ENCODE assay signal across 8 cellular contexts in genomic region chr10:13161267-13162012, GRCh38. TPM values are rescaled to one million over a fixed set of nuclear protein-coding genes. Genes with fewer than 3 reads are reported as not detected.
A peak's percentile ranks its signal among the peaks of the same experiment; 100 is the strongest.
DNase-seq lines count a peak whose midpoint lies in the region; ATAC-seq and TF ChIP-seq lines count a peak whose summit lies in the region.

TSS of gene MCM10 (plus strand) at chr10:13161558. CDS start at chr10:13164203, 2,645 bp downstream.

- intact Hi-C loops in aorta (cut with DNase I), result loop anchor here (1.0 to 10.0 kb wide), 2 partner anchors 113 to 141 kb away; no protein-coding TSS in a partner anchor

- H3K36me3 ChIP-seq in right atrium auricular region (no peaks in the 10 kb centered on the region), aorta (ENCODE audit: control insufficient read depth in 1 of 2, insufficient read depth in 2 of 2, low read length in 1 of 2) (no peaks in the 10 kb centered on the region)

- peak; percentile 53 for TF ChIP-seq POLR2A in GM15510 (IDR thresholded peaks at IDR 0.05; ENCODE audit: borderline replicate concordance, extremely low read depth, insufficient read length)

- H3K9me3 ChIP-seq in right atrium auricular region, result no peaks in the 10 kb centered on the region
- H3K9me3 ChIP-seq in aorta (ENCODE audit: control insufficient read depth, low read length), result no peaks in the 10 kb centered on the region

- H3K4me3 ChIP-seq in right atrium auricular region (peak within 1 kb of the TSS; percentile 29 to 52), aorta (ENCODE audit: low read length in 2 of 2) (no peak within 1 kb of the TSS)

- H3K27ac ChIP-seq in right atrium auricular region (peak within 1 kb of the TSS in 1 of 2 donors; percentile 35), aorta (ENCODE audit: low read depth in 1 of 2, low read length in 2 of 2) (no peak within 1 kb of the TSS)

- peaks cover 9% of the 10 kb centered on the region for H3K36me3 Mint-ChIP-seq in T-helper 1 cell treated with Interleukin-12 subunit alpha and Interleukin-12 subunit beta and Interleukin-4 antibody, amounts not matched to agents 30 μg/mL and 1 μg/mL, for 36 hours (ENCODE audit: low read depth)

- 0 to 1% methylated on average over 59 of the region's 59 CpGs for WGBS in aorta, 2 donors

- H3K27me3 Mint-ChIP-seq in T-helper 1 cell treated with Interleukin-12 subunit alpha and Interleukin-12 subunit beta and Interleukin-4 antibody, amounts not matched to agents 30 μg/mL and 1 μg/mL, for 36 hours (ENCODE audit: low read depth), result no peaks in the 10 kb centered on the region

- peak within 1 kb of the TSS; percentile 88 for H3K4me3 Mint-ChIP-seq in T-helper 1 cell treated with Interleukin-12 subunit alpha and Interleukin-12 subunit beta and Interleukin-4 antibody, amounts not matched to agents 30 μg/mL and 1 μg/mL, for 36 hours

- peak within 1 kb of the TSS; percentile 83 for H3K27ac Mint-ChIP-seq in T-helper 1 cell treated with Interleukin-12 subunit alpha and Interleukin-12 subunit beta and Interleukin-4 antibody, amounts not matched to agents 30 μg/mL and 1 μg/mL, for 36 hours

- TF ChIP-seq CTCF in right atrium auricular region (IDR thresholded peaks at IDR 0.05), result peak; percentile 75 to 93

- no peaks in the 10 kb centered on the region for H3K9me3 Mint-ChIP-seq in T-helper 1 cell treated with Interleukin-12 subunit alpha and Interleukin-12 subunit beta and Interleukin-4 antibody, amounts not matched to agents 30 μg/mL and 1 μg/mL, for 36 hours

- peaks cover 0 to 13% of the 10 kb centered on the region in 2 donors for H3K4me1 ChIP-seq in right atrium auricular region
- no peaks in the 10 kb centered on the region for H3K4me1 ChIP-seq in aorta (ENCODE audit: control insufficient read depth in 1 of 2, insufficient read depth in 2 of 2, low read length in 2 of 2)

- H3K4me1 Mint-ChIP-seq in T-helper 1 cell treated with Interleukin-12 subunit alpha and Interleukin-12 subunit beta and Interleukin-4 antibody, amounts not matched to agents 30 μg/mL and 1 μg/mL, for 36 hours (ENCODE audit: low read depth), result peaks cover 32% of the 10 kb centered on the region

- DNase-seq in NCI-H1694 (lab: John Stamatoyannopoulos, UW) (peak; percentile 99), amygdala (lab: John Stamatoyannopoulos, UW) (peak; percentile 71 to 99 (median 97)), right atrium auricular region (ENCODE audit: low spot score) (peak; percentile 99), pulmonary artery endothelial cell (ENCODE audit: low read depth, low spot score) (peak; percentile 99), aorta (peak; percentile 99)

- H3K27me3 ChIP-seq in right atrium auricular region, result no peaks in the 10 kb centered on the region
- H3K27me3 ChIP-seq in aorta (ENCODE audit: control insufficient read depth in 1 of 2, insufficient read depth in 2 of 2, low read length in 1 of 2), result no peaks in the 10 kb centered on the region

- ATAC-seq in HG02885 (IDR thresholded peaks at IDR 0.05; ENCODE audit: poor library complexity, unreplicated experiment) (peak; percentile 99), aorta (ENCODE audit: low FRiP score) (peak; percentile 100)

RNA-seq across cellular contexts. Expression of gene MCM10, which starts in this region (rescaled TPM):
- under 1 TPM in 1 of 2 donors, not detected in 1; 0.15 TPM for total RNA-seq in right atrium auricular region
- 11.5 and 23.9 TPM in 2 replicates for total RNA-seq in pulmonary artery endothelial cell
- total RNA-seq in aorta, result under 1 TPM; 0.78 to 0.81 TPM
- under 1 TPM in 1 of 2 donors, not detected in 1; 0.13 TPM for polyA plus RNA-seq in aorta

Comparison
In these comparisons a context has a peak if more than half of its experiments do, and no peak if none do; other contexts are left out.
1. Peak in DNase-seq and H3K4me3 ChIP-seq in right atrium auricular region; RNA of the gene not detected or under 1 TPM.
2. Peak in DNase-seq and ATAC-seq in aorta; RNA of the gene not detected or under 1 TPM.